Comparison of ENCODE assay signal across 18 cellular contexts in the genomic region with DNA sequence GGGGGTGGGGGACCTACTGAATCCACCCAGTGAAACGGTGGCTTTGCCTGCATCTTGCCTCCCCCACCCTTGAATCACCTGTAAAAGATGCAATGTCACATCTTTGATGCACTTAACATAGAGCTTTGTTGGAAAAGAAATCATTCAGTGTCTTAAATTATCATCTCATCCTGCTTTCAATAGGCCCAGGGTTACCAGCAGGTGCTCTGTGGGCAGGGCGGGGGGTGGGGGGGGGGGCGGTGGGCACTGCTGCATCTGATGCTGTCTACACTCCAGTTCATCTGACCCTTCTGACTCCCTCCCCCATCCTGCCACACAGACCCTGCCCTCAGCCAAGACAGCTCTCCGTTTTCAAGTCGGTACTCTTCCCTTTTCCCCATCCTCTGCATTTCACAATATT. TPM values are rescaled to one million over a fixed set of nuclear protein-coding genes. Genes with fewer than 3 reads are reported as not detected.
DNase-seq lines count a peak whose midpoint lies in the region; ATAC-seq, FAIRE-seq and TF ChIP-seq lines count a peak whose summit lies in the region.
"Had no signal": no experiment of that assay in that cellular context is flagged by ENCODE, and none has a peak within 500 bp of the region (broad histone marks: within the 10 kb centered on the region; RNA-seq: fewer than 3 reads in every experiment).

No MANE protein-coding gene starts in this region.

- POLR2A ChIA-PET in activated CD8-positive, alpha-beta T cell treated with anti-CD3 and anti-CD28 coated beads for 36 hours (lab: Charles Lee) = interaction anchor here (0.6 to 67.1 kb wide), 6 partner anchors 8 to 155 kb away, joined by 3 to 2439 read pairs (median 4); partner anchors contain the start of genes PHF19, PSMD5 and TRAF1

- intact Hi-C loops in activated CD8-positive, alpha-beta T cell treated with anti-CD3 and anti-CD28 coated beads for 36 hours (cut with micrococcal nuclease) = no loop called here
- intact Hi-C loops in natural killer cell (cut with micrococcal nuclease) = no loop called here

- DNase-seq in NCI-H1092 treated with DMSO at 0.1 percent for 48 hours (lab: John Stamatoyannopoulos, UW) = peak; percentile 10
- DNase-seq in NCI-H1092 (lab: John Stamatoyannopoulos, UW) = no peak
- no peak for DNase-seq in GM12891 (ENCODE audit: insufficient read length, low spot score)
- DNase-seq in activated CD8-positive, alpha-beta T cell treated with anti-CD3 and anti-CD28 coated beads for 36 hours = peak; percentile 37
- no peak for DNase-seq in natural killer cell
- no peak for DNase-seq in putamen (ENCODE audit: low spot score)
- DNase-seq in AG08395 (ENCODE audit: low spot score) = no peak
- DNase-seq: activated CD4-positive, alpha-beta T cell treated with anti-CD3 and anti-CD28 coated beads, Interleukin-2, amount 50 U/mL, for 4 hours; activated gamma-delta T cell treated with Interleukin-2 at 50 U/mL for 16 hours; effector CD8-positive, alpha-beta T cell; HFFc6; hippocampal formation; KG1; left colon; NCI-H1436 treated with DMSO at 0.1 percent for 48 hours had no signal

- peaks cover 92% of the 10 kb centered on the region for H3K4me1 Mint-ChIP-seq in activated CD8-positive, alpha-beta T cell treated with anti-CD3 and anti-CD28 coated beads for 36 hours (ENCODE audit: low read depth)
- H3K4me1 Mint-ChIP-seq in natural killer cell = peaks cover 16 to 34% of the 10 kb centered on the region in 2 donors

- TF ChIP-seq POLR2A in GM12891 (IDR thresholded peaks at IDR 0.05; ENCODE audit: low read depth, low read length) = 0 out of 2 replicates have a peak, but pooled peaks have one; percentile 1

- H3K27ac Mint-ChIP-seq in activated CD8-positive, alpha-beta T cell treated with anti-CD3 and anti-CD28 coated beads for 36 hours = peak overlapping the region; percentile 86
- peak overlapping the region; percentile 43 to 47 for H3K27ac Mint-ChIP-seq in natural killer cell
- H3K27ac Mint-ChIP-seq: HFFc6 had no signal

- no peaks in the 10 kb centered on the region for H3K27me3 Mint-ChIP-seq in activated CD8-positive, alpha-beta T cell treated with anti-CD3 and anti-CD28 coated beads for 36 hours
- no peaks in the 10 kb centered on the region for H3K27me3 Mint-ChIP-seq in natural killer cell (ENCODE audit: low read depth in 2 of 2)

- no peaks in the 10 kb centered on the region for H3K9me3 Mint-ChIP-seq in activated CD8-positive, alpha-beta T cell treated with anti-CD3 and anti-CD28 coated beads for 36 hours
- no peaks in the 10 kb centered on the region for H3K9me3 Mint-ChIP-seq in natural killer cell
- H3K9me3 Mint-ChIP-seq: HFFc6 had no signal

- H3K4me3 Mint-ChIP-seq in activated CD8-positive, alpha-beta T cell treated with anti-CD3 and anti-CD28 coated beads for 36 hours = peak overlapping the region; percentile 20
- no peak overlapping the region for H3K4me3 Mint-ChIP-seq in natural killer cell
- H3K4me3 Mint-ChIP-seq: HFFc6 had no signal

- CTCF ChIA-PET in activated CD8-positive, alpha-beta T cell treated with anti-CD3 and anti-CD28 coated beads for 36 hours (lab: Charles Lee) = interaction anchor here (0.6 to 2.0 kb wide), 5 partner anchors 10 to 356 kb away, joined by 3 to 6 read pairs (median 5); no protein-coding TSS in a partner anchor

- FAIRE-seq in GM12891 (lab: Jason Lieb, UNC) = no peak
- FAIRE-seq: G401.6, RCC 7860 had no signal

- no peak for TF ChIP-seq CTCF in activated CD8-positive, alpha-beta T cell treated with anti-CD3 and anti-CD28 coated beads for 36 hours (IDR thresholded peaks at IDR 0.05)
- no peak for TF ChIP-seq CTCF in natural killer cell (IDR thresholded peaks at IDR 0.05)

- no peak for ATAC-seq in activated CD8-positive, alpha-beta T cell treated with anti-CD3 and anti-CD28 coated beads for 36 hours
- ATAC-seq in natural killer cell (no peak), GM18868 (IDR thresholded peaks at IDR 0.05; ENCODE audit: unreplicated experiment) (no peak)
- ATAC-seq: left colon had no signal

- H3K36me3 Mint-ChIP-seq in activated CD8-positive, alpha-beta T cell treated with anti-CD3 and anti-CD28 coated beads for 36 hours (ENCODE audit: low read depth) = peaks cover 84% of the 10 kb centered on the region
- no peaks in the 10 kb centered on the region for H3K36me3 Mint-ChIP-seq in natural killer cell

TF ChIP-seq in GM12891, 5 proteins besides CTCF, POLR2A, EP300 and RAD21:
- TF ChIP-seq POLR2AphosphoS5 (IDR thresholded peaks at IDR 0.05; ENCODE audit: low read depth, low read length) (no peak; the same call in 1 of the 2 replicates), PAX5 (IDR thresholded peaks at IDR 0.05; ENCODE audit: insufficient read depth, low read length, severe bottlenecking) (no peak), POU2F2 (IDR thresholded peaks at IDR 0.05; ENCODE audit: low read depth, low read length) (no peak), SPI1 (IDR thresholded peaks at IDR 0.05; ENCODE audit: low read depth, low read length) (no peak), TAF1 (IDR thresholded peaks at IDR 0.05; ENCODE audit: low read depth, low read length) (no peak)
TF ChIP-seq in GM12891: peak in this region for 0.

RNA-seq across cellular contexts. Expression of gene TRAF1, which starts 24.3 kb away (rescaled TPM):
- polyA plus RNA-seq in GM12891 (2012; ENCODE audit: low read depth, missing spikeins) = 107 TPM
- 100 to 1,000 TPM; 147 to 150 TPM for total RNA-seq in activated CD8-positive, alpha-beta T cell treated with anti-CD3 and anti-CD28 coated beads for 36 hours
- total RNA-seq in natural killer cell = 10 to 100 TPM; 23.4 to 33.9 (median 30.5) TPM

RNA-seq across cellular contexts. Expression of gene PHF19, which starts 25.3 kb away (rescaled TPM):
- polyA plus RNA-seq in GM12891 (2012; ENCODE audit: low read depth, missing spikeins) = 65.4 TPM
- 100 to 1,000 TPM; 210 to 216 TPM for total RNA-seq in activated CD8-positive, alpha-beta T cell treated with anti-CD3 and anti-CD28 coated beads for 36 hours
- total RNA-seq in natural killer cell = 10 to 100 TPM; 34.1 to 54.0 (median 47.8) TPM

RNA-seq across cellular contexts. Expression of gene PSMD5, which starts 59.6 kb away (rescaled TPM):
- polyA plus RNA-seq in GM12891 (2012; ENCODE audit: low read depth, missing spikeins) = 12.0 TPM
- total RNA-seq in activated CD8-positive, alpha-beta T cell treated with anti-CD3 and anti-CD28 coated beads for 36 hours = 10 to 100 TPM; 52.3 to 55.3 TPM
- total RNA-seq in natural killer cell = 10 to 100 TPM; 24.6 to 41.2 (median 37.1) TPM

Comparison
In these comparisons a context has a peak if more than half of its experiments do, and no peak if none do; other contexts are left out.
1. DNase-seq: peak in NCI-H1092 treated with DMSO at 0.1 percent for 48 hours (single experiment) and activated CD8-positive, alpha-beta T cell treated with anti-CD3 and anti-CD28 coated beads for 36 hours (single experiment); none in NCI-H1092 (single experiment), GM12891 (single experiment), natural killer cell (single experiment), putamen (single experiment) and AG08395 (single experiment).
2. RNA of gene TRAF1, which starts 24.3 kb away (total RNA-seq): 147 to 150 TPM in activated CD8-positive, alpha-beta T cell treated with anti-CD3 and anti-CD28 coated beads for 36 hours; 23.4 to 33.9 TPM in natural killer cell; every median in the first group is over 4 times any median in the second.